17 cellular contexts compared by ENCODE assay signal in the genomic region with DNA sequence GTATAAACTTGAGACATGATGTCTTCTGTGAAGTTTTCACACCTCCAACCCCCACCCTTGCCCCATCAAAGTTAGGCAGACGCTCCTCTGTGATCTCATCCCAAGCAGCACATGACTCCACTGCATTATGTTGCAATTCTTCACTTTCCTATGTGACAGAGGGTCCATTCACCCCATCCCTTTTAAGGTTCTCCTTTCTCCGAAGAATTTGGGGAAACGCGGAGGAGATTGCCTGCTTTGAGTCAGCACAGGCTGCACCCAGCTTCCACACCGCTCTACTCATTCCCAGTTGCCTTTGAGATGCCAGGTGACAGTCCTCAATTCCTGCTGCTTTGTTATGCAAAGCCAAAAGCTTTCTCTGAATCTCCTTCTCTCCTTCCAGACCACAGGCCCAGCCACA.
DNase-seq lines count a peak whose midpoint lies in the region; ATAC-seq and TF ChIP-seq lines count a peak whose summit lies in the region.
"Had no signal": no experiment of that assay in that cellular context is flagged by ENCODE, and none has a peak within 500 bp of the region (broad histone marks: within the 10 kb centered on the region; RNA-seq: fewer than 3 reads in every experiment).

No MANE protein-coding gene starts in this region.

- no peaks in the 10 kb centered on the region for H3K36me3 ChIP-seq in left lung
- H3K36me3 ChIP-seq: BLaER1 treated with 17β-estradiol and CSF1 and Interleukin-3, amounts not matched to agents 10 nM and 100 nM; cardiac muscle cell had no signal

- H3K9me3 ChIP-seq in left lung = no peaks in the 10 kb centered on the region
- H3K9me3 ChIP-seq: BLaER1 treated with 17β-estradiol and CSF1 and Interleukin-3, amounts not matched to agents 10 nM and 100 nM had no signal

- no peak overlapping the region for H3K4me3 Mint-ChIP-seq in stimulated activated naive CD8-positive, alpha-beta T cell treated with anti-CD3 and anti-CD28 coated beads, Interleukin-15, amount 100 ng/mL, for 72 hours

- no peaks in the 10 kb centered on the region for H3K27me3 ChIP-seq in left lung
- H3K27me3 ChIP-seq: BLaER1 treated with 17β-estradiol and CSF1 and Interleukin-3, amounts not matched to agents 10 nM and 100 nM; cardiac muscle cell had no signal

- peaks cover 0 to 27% of the 10 kb centered on the region in 2 donors for H3K4me1 ChIP-seq in left lung

- no peak overlapping the region for H3K4me3 ChIP-seq in left lung
- H3K4me3 ChIP-seq: BLaER1 treated with 17β-estradiol and CSF1 and Interleukin-3, amounts not matched to agents 10 nM and 100 nM; cardiac muscle cell; SK-N-MC had no signal

- no peak for ATAC-seq in stimulated activated naive CD8-positive, alpha-beta T cell treated with anti-CD3 and anti-CD28 coated beads, Interleukin-15, amount 100 ng/mL, for 72 hours
- no peak for ATAC-seq in stimulated activated naive CD8-positive, alpha-beta T cell treated with anti-CD3 and anti-CD28 coated beads, Interleukin-15, Interleukin-2, amounts not matched to agents 100 U/mL and 50 U/mL, for 24 hours
- peak; percentile 42 for ATAC-seq in left lung

- H3K9me3 Mint-ChIP-seq in stimulated activated naive CD8-positive, alpha-beta T cell treated with anti-CD3 and anti-CD28 coated beads, Interleukin-15, amount 100 ng/mL, for 72 hours = peaks cover 5 to 21% of the 10 kb centered on the region in 2 donors

- peak overlapping the region; percentile 29 to 87 for H3K27ac Mint-ChIP-seq in stimulated activated naive CD8-positive, alpha-beta T cell treated with anti-CD3 and anti-CD28 coated beads, Interleukin-15, amount 100 ng/mL, for 72 hours

- no peak for DNase-seq in stimulated activated naive CD8-positive, alpha-beta T cell treated with anti-CD3 and anti-CD28 coated beads, Interleukin-15, amount 100 ng/mL, for 72 hours
- no peak for DNase-seq in stimulated activated naive CD8-positive, alpha-beta T cell treated with anti-CD3 and anti-CD28 coated beads, Interleukin-15, Interleukin-2, amounts not matched to agents 100 U/mL and 50 U/mL, for 24 hours
- peak; percentile 17 for DNase-seq in astrocyte of the hippocampus (ENCODE audit: low read depth, low spot score)
- DNase-seq in left lung = peak in 1 of 2 donors; percentile 47
- DNase-seq in AML-193 (lab: John Stamatoyannopoulos, UW) = no peak
- no peak for DNase-seq in GF-D8 (lab: John Stamatoyannopoulos, UW)
- no peak for DNase-seq in SK-N-DZ (ENCODE audit: low spot score)
- no peak for DNase-seq in activated naive CD4-positive, alpha-beta T cell (lab: John Stamatoyannopoulos, UW)
- DNase-seq: activated CD4-positive, CD25-positive, alpha-beta regulatory T cell; activated T-cell treated with anti-CD3 and anti-CD28 coated beads, Interleukin-2, amount 50 U/mL, for 48 hours; kidney; NCI-H1092 treated with DMSO at 0.1 percent for 48 hours; NCI-H69; stimulated activated CD8-positive, alpha-beta memory T cell treated with anti-CD3 and anti-CD28 coated beads, Interleukin-4, amount 100 ng/mL, for 48 hours had no signal

- no peaks in the 10 kb centered on the region for H3K27me3 Mint-ChIP-seq in stimulated activated naive CD8-positive, alpha-beta T cell treated with anti-CD3 and anti-CD28 coated beads, Interleukin-15, amount 100 ng/mL, for 72 hours

- intact Hi-C loops in left lung (cut with DNase I) = no loop called here

- peak overlapping the region in 1 of 2 donors; percentile 20 for H3K27ac ChIP-seq in left lung
- H3K27ac ChIP-seq: cardiac muscle cell, SK-N-MC had no signal

- TF ChIP-seq CTCF in left lung (IDR thresholded peaks at IDR 0.05) = no peak

- H3K4me1 Mint-ChIP-seq in stimulated activated naive CD8-positive, alpha-beta T cell treated with anti-CD3 and anti-CD28 coated beads, Interleukin-15, amount 100 ng/mL, for 72 hours = peaks cover 43% of the 10 kb centered on the region
